ENCODE assay signal across 19 cellular contexts in genomic region chr1:237199026-237199425, GRCh38.
"Had no signal": no experiment of that assay in that cellular context is flagged by ENCODE, and none has a peak within 500 bp of the region (broad histone marks: within the 10 kb centered on the region; RNA-seq: fewer than 3 reads in every experiment).

No MANE protein-coding gene starts in this region.

- ATAC-seq: activated naive CD8-positive, alpha-beta T cell treated with anti-CD3 and anti-CD28 coated beads, Interleukin-2, amount 50 U/mL, for 24 hours; activated T-cell treated with anti-CD3 and anti-CD28 coated beads, Interleukin-2, amount 50 U/mL, for 4 hours; esophagus mucosa; gastroesophageal sphincter; heart left ventricle; stimulated activated naive B cell treated with anti-CD40 and anti-IgM and Interleukin-4, amounts not matched to agents 10 μg/mL and 1 μg/mL and 100 μg/mL, for 72 hours; T-cell had no signal

- H3K27me3 Mint-ChIP-seq: activated naive CD4-positive, alpha-beta T cell treated with anti-CD3 and anti-CD28 coated beads, Interleukin-2, amount 10 ng/mL, durations not matched to agents 7 days and 5 days; activated naive CD8-positive, alpha-beta T cell treated with anti-CD3 and anti-CD28 coated beads, Interleukin-2, amount 50 U/mL, for 24 hours; stimulated activated naive B cell treated with anti-CD40 and anti-IgM and Interleukin-4, amounts not matched to agents 10 μg/mL and 1 μg/mL and 100 μg/mL, for 72 hours had no signal

- H3K36me3 Mint-ChIP-seq: activated naive CD4-positive, alpha-beta T cell treated with anti-CD3 and anti-CD28 coated beads, Interleukin-2, amount 10 ng/mL, durations not matched to agents 7 days and 5 days; natural killer cell treated with Interleukin-12 subunit alpha and Interleukin-12 subunit beta and Interleukin-15 and Interleukin-18, amount 100 ng/mL, for 72 hours; stimulated activated naive B cell treated with anti-CD40 and anti-IgM and Interleukin-4, amounts not matched to agents 10 μg/mL and 1 μg/mL and 100 μg/mL, for 72 hours; T-cell had no signal

- H3K9me3 ChIP-seq: gastroesophageal sphincter, heart left ventricle, spleen, thoracic aorta had no signal

- DNase-seq: activated CD4-positive, alpha-beta T cell treated with anti-CD3 and anti-CD28 coated beads, Interleukin-2, amount 10 ng/mL, durations not matched to agents 7 days and 5 days; activated CD4-positive, CD25-positive, alpha-beta regulatory T cell; activated CD8-positive, alpha-beta memory T cell treated with anti-CD3 and anti-CD28 coated beads, Interleukin-2, amount 50 U/mL, for 4 hours; activated naive CD4-positive, alpha-beta T cell treated with anti-CD3 and anti-CD28 coated beads, Interleukin-2, amount 10 ng/mL, durations not matched to agents 7 days and 5 days; activated naive CD8-positive, alpha-beta T cell treated with anti-CD3 and anti-CD28 coated beads, Interleukin-2, amount 50 U/mL, for 24 hours; activated T-cell treated with anti-CD3 and anti-CD28 coated beads, Interleukin-2, amount 50 U/mL, for 4 hours; anterior cingulate cortex; brain microvascular endothelial cell; heart left ventricle; mesenchymal stem cell; spleen; stimulated activated CD4-positive, alpha-beta T cell treated with anti-CD3 and anti-CD28 coated beads, Interleukin-4, amount 100 ng/mL, for 4 hours; stimulated activated naive B cell treated with anti-CD40 and anti-IgM and Interleukin-4, amounts not matched to agents 10 μg/mL and 1 μg/mL and 100 μg/mL, for 72 hours; T-cell had no signal

- H3K4me3 Mint-ChIP-seq: activated CD4-positive, alpha-beta T cell treated with anti-CD3 and anti-CD28 coated beads, Interleukin-2, amount 10 ng/mL, durations not matched to agents 7 days and 5 days; activated naive CD4-positive, alpha-beta T cell treated with anti-CD3 and anti-CD28 coated beads, Interleukin-2, amount 10 ng/mL, durations not matched to agents 7 days and 5 days; activated naive CD8-positive, alpha-beta T cell treated with anti-CD3 and anti-CD28 coated beads, Interleukin-2, amount 50 U/mL, for 24 hours; activated T-cell treated with anti-CD3 and anti-CD28 coated beads, Interleukin-2, amount 50 U/mL, for 4 hours; natural killer cell treated with Interleukin-12 subunit alpha and Interleukin-12 subunit beta and Interleukin-15 and Interleukin-18, amount 100 ng/mL, for 72 hours; stimulated activated naive B cell treated with anti-CD40 and anti-IgM and Interleukin-4, amounts not matched to agents 10 μg/mL and 1 μg/mL and 100 μg/mL, for 72 hours; T-cell had no signal

- H3K4me1 Mint-ChIP-seq: activated CD4-positive, alpha-beta T cell treated with anti-CD3 and anti-CD28 coated beads, Interleukin-2, amount 10 ng/mL, durations not matched to agents 7 days and 5 days; activated naive CD4-positive, alpha-beta T cell treated with anti-CD3 and anti-CD28 coated beads, Interleukin-2, amount 10 ng/mL, durations not matched to agents 7 days and 5 days; activated naive CD8-positive, alpha-beta T cell treated with anti-CD3 and anti-CD28 coated beads, Interleukin-2, amount 50 U/mL, for 24 hours; stimulated activated naive B cell treated with anti-CD40 and anti-IgM and Interleukin-4, amounts not matched to agents 10 μg/mL and 1 μg/mL and 100 μg/mL, for 72 hours; T-cell had no signal

- H3K4me1 ChIP-seq: spleen had no signal

- H3K9me3 Mint-ChIP-seq: activated CD4-positive, alpha-beta T cell treated with anti-CD3 and anti-CD28 coated beads, Interleukin-2, amount 10 ng/mL, durations not matched to agents 7 days and 5 days; activated naive CD4-positive, alpha-beta T cell treated with anti-CD3 and anti-CD28 coated beads, Interleukin-2, amount 10 ng/mL, durations not matched to agents 7 days and 5 days; activated naive CD8-positive, alpha-beta T cell treated with anti-CD3 and anti-CD28 coated beads, Interleukin-2, amount 50 U/mL, for 24 hours; activated T-cell treated with anti-CD3 and anti-CD28 coated beads, Interleukin-2, amount 50 U/mL, for 4 hours; natural killer cell treated with Interleukin-12 subunit alpha and Interleukin-12 subunit beta and Interleukin-15 and Interleukin-18, amount 100 ng/mL, for 72 hours; stimulated activated naive B cell treated with anti-CD40 and anti-IgM and Interleukin-4, amounts not matched to agents 10 μg/mL and 1 μg/mL and 100 μg/mL, for 72 hours; T-cell had no signal

- H3K4me3 ChIP-seq: coronary artery, gastroesophageal sphincter, heart left ventricle, spleen, thoracic aorta had no signal

- H3K27ac Mint-ChIP-seq: activated CD4-positive, alpha-beta T cell treated with anti-CD3 and anti-CD28 coated beads, Interleukin-2, amount 10 ng/mL, durations not matched to agents 7 days and 5 days; activated naive CD4-positive, alpha-beta T cell treated with anti-CD3 and anti-CD28 coated beads, Interleukin-2, amount 10 ng/mL, durations not matched to agents 7 days and 5 days; activated naive CD8-positive, alpha-beta T cell treated with anti-CD3 and anti-CD28 coated beads, Interleukin-2, amount 50 U/mL, for 24 hours; natural killer cell treated with Interleukin-12 subunit alpha and Interleukin-12 subunit beta and Interleukin-15 and Interleukin-18, amount 100 ng/mL, for 72 hours; stimulated activated naive B cell treated with anti-CD40 and anti-IgM and Interleukin-4, amounts not matched to agents 10 μg/mL and 1 μg/mL and 100 μg/mL, for 72 hours; T-cell had no signal

- H3K27me3 ChIP-seq: brain microvascular endothelial cell, gastroesophageal sphincter, heart left ventricle, spleen had no signal

- H3K36me3 ChIP-seq: brain microvascular endothelial cell, gastroesophageal sphincter, spleen, thoracic aorta had no signal

- H3K27ac ChIP-seq: brain microvascular endothelial cell, coronary artery, gastroesophageal sphincter, spleen, thoracic aorta had no signal
